ENCODE assay signal across 1 cellular context in genomic region chr21:36202721-36203602, GRCh38.
TF ChIP-seq lines count a peak whose summit lies in the region.

No MANE protein-coding gene starts in this region.

TF ChIP-seq in HCT116, 20 proteins besides CTCF, POLR2A, EP300 and RAD21:
- TF ChIP-seq TCF7L2 (IDR thresholded peaks at IDR 0.05; ENCODE audit: borderline replicate concordance, extremely low read depth, insufficient read depth, insufficient read length) (no peak), JUND (IDR thresholded peaks at IDR 0.05) (no peak), FOSL1 (IDR thresholded peaks at IDR 0.05; ENCODE audit: low read depth) (no peak), SIN3A (IDR thresholded peaks at IDR 0.05; ENCODE audit: low read depth) (no peak), ZBTB33 (IDR thresholded peaks at IDR 0.05; ENCODE audit: extremely low read depth, insufficient replicate concordance, low read length) (no peak), POLR2AphosphoS5 (IDR thresholded peaks at IDR 0.05; ENCODE audit: low read depth, low read length) (no peak), ELF1 (IDR thresholded peaks at IDR 0.05; ENCODE audit: borderline replicate concordance, low read depth) (no peak), REST (IDR thresholded peaks at IDR 0.05; ENCODE audit: low read depth) (no peak), YY1 (IDR thresholded peaks at IDR 0.05; ENCODE audit: extremely low read depth, insufficient replicate concordance, low read depth, low read length) (no peak)
- TF ChIP-seq, protein P1, sequence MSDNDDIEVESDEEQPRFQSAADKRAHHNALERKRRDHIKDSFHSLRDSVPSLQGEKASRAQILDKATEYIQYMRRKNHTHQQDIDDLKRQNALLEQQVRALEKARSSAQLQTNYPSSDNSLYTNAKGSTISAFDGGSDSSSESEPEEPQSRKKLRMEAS (IDR thresholded peaks at IDR 0.05), result no peak
